8 cellular contexts compared by ENCODE assay signal in the genomic region with DNA sequence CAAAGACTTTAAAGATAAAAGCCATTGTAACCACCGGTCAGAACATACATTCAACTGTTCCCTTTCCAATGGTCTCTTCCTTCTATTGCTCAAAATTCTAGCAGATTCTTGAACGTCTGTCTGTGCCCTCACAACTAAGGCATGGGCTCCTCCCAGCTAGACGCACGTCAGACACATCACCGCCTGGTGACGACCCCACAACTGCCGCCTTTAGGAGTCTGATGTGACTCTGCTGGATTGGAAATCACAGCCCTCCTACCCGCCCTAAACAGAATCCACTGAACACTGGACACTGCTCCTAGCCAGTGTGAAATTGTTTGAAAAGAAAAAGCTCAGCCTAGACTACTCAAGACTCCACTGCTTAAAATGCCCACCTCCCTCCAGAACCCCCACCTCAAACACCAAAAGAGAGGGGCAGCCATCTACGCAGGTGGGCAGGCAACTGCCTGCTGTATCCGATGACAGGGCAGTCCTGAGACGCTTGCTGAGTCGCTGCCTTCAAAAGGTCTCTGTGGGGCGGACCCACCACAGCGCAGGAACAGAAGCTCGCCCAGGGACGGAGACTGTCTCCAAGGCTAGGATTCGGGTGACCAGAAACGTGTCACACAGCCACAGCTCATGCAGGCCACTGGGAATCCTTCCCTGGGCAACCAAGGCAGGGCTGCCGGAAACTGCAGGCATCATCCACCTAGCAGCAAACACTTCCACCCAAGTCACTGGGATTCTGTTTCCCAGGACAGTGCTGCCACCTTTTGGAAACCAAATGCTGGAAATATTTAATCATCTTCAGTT. TPM values are rescaled to one million over a fixed set of nuclear protein-coding genes. Genes with fewer than 3 reads are reported as not detected.
DNase-seq lines count a peak whose midpoint lies in the region; ATAC-seq and TF ChIP-seq lines count a peak whose summit lies in the region.

No MANE protein-coding gene starts in this region.

- no peaks in the 10 kb centered on the region for H3K4me1 ChIP-seq in Panc1 (ENCODE audit: control insufficient read depth, insufficient read depth, low read length)
- no peaks in the 10 kb centered on the region for H3K4me1 ChIP-seq in psoas muscle
- no peaks in the 10 kb centered on the region for H3K4me1 ChIP-seq in mucosa of descending colon (ENCODE audit: low read depth)

- H3K4me3 ChIP-seq in Panc1 (ENCODE audit: low read depth in 2 of 2, low read length in 2 of 2): no peak overlapping the region
- H3K4me3 ChIP-seq in foreskin fibroblast (ENCODE audit: low read depth in 1 of 2, low read length in 2 of 2): no peak overlapping the region
- no peak overlapping the region for H3K4me3 ChIP-seq in psoas muscle
- H3K4me3 ChIP-seq in mucosa of descending colon: no peak overlapping the region

- POLR2A ChIA-PET in Panc1 (lab: Charles Lee): no interaction called here

- CTCF ChIA-PET in Panc1 (lab: Charles Lee): interaction anchor here (0.6 kb wide), 1 partner anchor 329 kb away, joined by 7 read pairs; no protein-coding TSS in a partner anchor

- intact Hi-C loops in Panc1 (cut with micrococcal nuclease; ENCODE audit: unreplicated experiment) (loop anchor here (2.0 to 10.0 kb wide), 3 partner anchors 145 to 428 kb away; no protein-coding TSS in a partner anchor), psoas muscle (cut with DNase I) (no loop called here), mucosa of descending colon (cut with DNase I, micrococcal nuclease) (no loop called here)

- H3K9me3 ChIP-seq in Panc1 (ENCODE audit: control insufficient read depth, insufficient read depth, low read depth, low read length): no peaks in the 10 kb centered on the region
- H3K9me3 ChIP-seq in psoas muscle: no peaks in the 10 kb centered on the region
- no peaks in the 10 kb centered on the region for H3K9me3 ChIP-seq in mucosa of descending colon

- H3K27me3 ChIP-seq in Panc1 (ENCODE audit: control insufficient read depth, insufficient read depth, low read length) (no peaks in the 10 kb centered on the region), psoas muscle (ENCODE audit: insufficient read depth in 3 of 3, low read length in 2 of 3) (no peaks in the 10 kb centered on the region)

- in situ Hi-C loops in Panc1 (cut with HindIII; ENCODE audit: low pct_unique_long_range_greater_than_20kb, low sequenced_read_pairs): no loop called here

- H3K36me3 ChIP-seq in Panc1 (ENCODE audit: control insufficient read depth, insufficient read depth, low read length) (no peaks in the 10 kb centered on the region), psoas muscle (ENCODE audit: insufficient read depth in 1 of 2, low read depth in 1 of 2) (no peaks in the 10 kb centered on the region), mucosa of descending colon (ENCODE audit: low read depth) (no peaks in the 10 kb centered on the region)

- DNase-seq in NCI-H1417 (lab: John Stamatoyannopoulos, UW) (peak in 2 of 3 experiments; percentile 19 to 63), NCI-H1417 treated with DMSO at 0.1 percent for 48 hours (lab: John Stamatoyannopoulos, UW) (no peak), Panc1 (ENCODE audit: low read depth, low spot score) (no peak), foreskin fibroblast (peak; percentile 27 to 63), psoas muscle (no peak), mucosa of descending colon (no peak)

- WGBS in psoas muscle, 3 donors: 69 to 74% (median 71%) methylated on average over 19 of the region's 19 CpGs

- H3K27ac ChIP-seq in Panc1 (ENCODE audit: low read length): no peak overlapping the region
- no peak overlapping the region for H3K27ac ChIP-seq in psoas muscle

- TF ChIP-seq CTCF in Panc1 (IDR thresholded peaks at IDR 0.05): peak; percentile 71
- TF ChIP-seq CTCF in foreskin fibroblast (IDR thresholded peaks at IDR 0.05; ENCODE audit: low read depth, low read length): peak; percentile 36
- peak; percentile 31 for TF ChIP-seq CTCF in psoas muscle (IDR thresholded peaks at IDR 0.05)
- no peak for TF ChIP-seq CTCF in mucosa of descending colon (IDR thresholded peaks at IDR 0.05)

- ATAC-seq in Panc1 (peak; percentile 81), psoas muscle (peak; percentile 51 to 68 (median 54)), HG03108 (IDR thresholded peaks at IDR 0.05; ENCODE audit: unreplicated experiment) (no peak), HG02970 (IDR thresholded peaks at IDR 0.05; ENCODE audit: low FRiP score, unreplicated experiment) (no peak), mucosa of descending colon (no peak)

- BruUV-seq in Panc1 (replicated peaks; lab: Mats Ljungman, UMichigan): no TSS peak

RNA-seq across cellular contexts. Expression of gene GSDME, which starts 34.7 kb away (rescaled TPM):
- total RNA-seq in Panc1 (2021; ENCODE audit: unreplicated experiment) (4.5 TPM), psoas muscle (10 to 100 TPM; 10.9 to 32.1 (median 16.0) TPM), mucosa of descending colon (1 to 10 TPM in 2 of 3 donors, under 1 TPM in 1; 0.96 to 6.3 (median 2.3) TPM)
- polyA plus RNA-seq in Panc1 (2012; ENCODE audit: insufficient read length): 6.3 TPM
- 10 to 100 TPM in 1 of 3 donors, 1 to 10 TPM in 2; 4.9 to 30.7 (median 8.3) TPM for polyA plus RNA-seq in psoas muscle

Comparison
In these comparisons a context has a peak if more than half of its experiments do, and no peak if none do; other contexts are left out.
1. DNase-seq: peak in NCI-H1417 (2 of 3) and foreskin fibroblast (2 of 2); none in NCI-H1417 treated with DMSO at 0.1 percent for 48 hours (single experiment), Panc1 (single experiment), psoas muscle (0 of 2) and mucosa of descending colon (0 of 3).
2. ATAC-seq: peak in Panc1 (single experiment) and psoas muscle (4 of 4); none in HG03108 (single experiment), HG02970 (single experiment) and mucosa of descending colon (single experiment).